Comparison of ENCODE assay signal across 16 cellular contexts in genomic region chr2:108536911-108537310, GRCh38. TPM values are rescaled to one million over a fixed set of nuclear protein-coding genes. Genes with fewer than 3 reads are reported as not detected.
A peak's percentile ranks its signal among the peaks of the same experiment; 100 is the strongest.
DNase-seq lines count a peak whose midpoint lies in the region; ATAC-seq and TF ChIP-seq lines count a peak whose summit lies in the region.
"Had no signal": no experiment of that assay in that cellular context is flagged by ENCODE, and none has a peak within 500 bp of the region (broad histone marks: within the 10 kb centered on the region; RNA-seq: fewer than 3 reads in every experiment).

No MANE protein-coding gene starts in this region.

- intact Hi-C loops in PC-3 (cut with micrococcal nuclease): no loop called here
- intact Hi-C loops in Calu3 (cut with micrococcal nuclease; ENCODE audit: unreplicated experiment): loop anchor here (5.0 kb wide), 1 partner anchor 45 kb away; no protein-coding TSS in a partner anchor

- H3K27ac ChIP-seq in BLaER1 treated with 17β-estradiol and CSF1 and Interleukin-3, amounts not matched to agents 10 nM and 100 nM: no peak overlapping the region
- no peak overlapping the region for H3K27ac ChIP-seq in PC-3 (ENCODE audit: low read length)
- H3K27ac ChIP-seq in endodermal cell (ENCODE audit: low read depth, low read length): no peak overlapping the region
- no peak overlapping the region for H3K27ac ChIP-seq in osteoblast (ENCODE audit: low read depth, low read length)
- H3K27ac ChIP-seq: Peyer's patch, SK-N-MC, testis had no signal

- peaks cover 22 to 43% (median 38%) of the 10 kb centered on the region in 10 experiments for H3K4me1 ChIP-seq in BLaER1 treated with 17β-estradiol and CSF1 and Interleukin-3, amounts not matched to agents 10 nM and 100 nM
- peaks cover 31% of the 10 kb centered on the region for H3K4me1 ChIP-seq in PC-3 (ENCODE audit: insufficient read depth, low read length)
- H3K4me1 ChIP-seq in endodermal cell (ENCODE audit: control insufficient read depth, insufficient read depth, low read length): peaks cover 18% of the 10 kb centered on the region
- H3K4me1 ChIP-seq in osteoblast (ENCODE audit: insufficient read depth, low read length): peaks cover 30% of the 10 kb centered on the region

- no peak overlapping the region for H3K4me3 ChIP-seq in BLaER1 treated with 17β-estradiol and CSF1 and Interleukin-3, amounts not matched to agents 10 nM and 100 nM
- H3K4me3 ChIP-seq in PC-3 (ENCODE audit: low read length) (peak overlapping the region; percentile 85; the same call in 1 of the 2 replicates), endodermal cell (ENCODE audit: low read length) (peak overlapping the region; percentile 99), osteoblast (ENCODE audit: insufficient read depth, low read length) (no peak overlapping the region)
- H3K4me3 ChIP-seq: SK-N-MC, testis had no signal

- DNase-seq in PC-3 (no peak), endodermal cell (no peak), osteoblast (ENCODE audit: insufficient read length, low spot score, missing footprints) (no peak), Calu3 (no peak), activated gamma-delta T cell (lab: John Stamatoyannopoulos, UW) (no peak)
- DNase-seq: activated T-cell treated with anti-CD3 and anti-CD28 coated beads, Interleukin-2, amount 50 U/mL, for 72 hours; foreskin melanocyte; NCI-H774; Peyer's patch; T-helper 9 cell; testis had no signal

- H3K27me3 ChIP-seq in BLaER1 treated with 17β-estradiol and CSF1 and Interleukin-3, amounts not matched to agents 10 nM and 100 nM: no peaks in the 10 kb centered on the region
- no peaks in the 10 kb centered on the region for H3K27me3 ChIP-seq in PC-3 (ENCODE audit: low read length)
- no peaks in the 10 kb centered on the region for H3K27me3 ChIP-seq in endodermal cell (ENCODE audit: control insufficient read depth, insufficient read depth, low read length, poor library complexity, severe bottlenecking)
- H3K27me3 ChIP-seq in osteoblast (ENCODE audit: insufficient read depth, low read length): no peaks in the 10 kb centered on the region
- H3K27me3 ChIP-seq: Peyer's patch, testis had no signal

- H3K36me3 ChIP-seq in BLaER1 treated with 17β-estradiol and CSF1 and Interleukin-3, amounts not matched to agents 10 nM and 100 nM: peaks cover 6 to 28% (median 16%) of the 10 kb centered on the region in 11 experiments; a peak in 21 of 22 replicates
- no peaks in the 10 kb centered on the region for H3K36me3 ChIP-seq in PC-3 (ENCODE audit: low read depth, low read length)
- H3K36me3 ChIP-seq in endodermal cell (ENCODE audit: control insufficient read depth, insufficient read depth, low read length): peaks cover under 1% of the 10 kb centered on the region
- H3K36me3 ChIP-seq in osteoblast (ENCODE audit: insufficient read depth, low read length): no peaks in the 10 kb centered on the region
- H3K36me3 ChIP-seq: Peyer's patch had no signal

- CTCF ChIA-PET in PC-3 (lab: Charles Lee) (no interaction called here), Calu3 (lab: Charles Lee) (no interaction called here)

- H3F3A ChIP-seq in PC-3 (ENCODE audit: low read length, unreplicated experiment): no peaks in the 10 kb centered on the region

- 0 out of 22 replicates have a peak overlapping the region, but pooled peaks of 1 of the 11 experiments have one; percentile 35 for H3K9ac ChIP-seq in BLaER1 treated with 17β-estradiol and CSF1 and Interleukin-3, amounts not matched to agents 10 nM and 100 nM
- H3K9ac ChIP-seq in PC-3 (ENCODE audit: low read length) (no peak overlapping the region), endodermal cell (ENCODE audit: extremely low read depth, low read length, poor library complexity, severe bottlenecking) (no peak overlapping the region)

- no peak for TF ChIP-seq CTCF in PC-3 (conservative IDR thresholded peaks at IDR 0.05; ENCODE audit: low read depth, low read length)
- TF ChIP-seq CTCF in endodermal cell (conservative IDR thresholded peaks at IDR 0.05): no peak
- TF ChIP-seq CTCF in osteoblast (IDR thresholded peaks at IDR 0.05; ENCODE audit: extremely low read depth, low read depth, low read length): no peak
- TF ChIP-seq CTCF in Calu3 (IDR thresholded peaks at IDR 0.05; ENCODE audit: unreplicated experiment): no peak

- H3K9me3 Mint-ChIP-seq in endodermal cell (no peaks in the 10 kb centered on the region), Calu3 (ENCODE audit: low read depth, unreplicated experiment) (no peaks in the 10 kb centered on the region)
- H3K9me3 Mint-ChIP-seq: activated T-cell treated with anti-CD3 and anti-CD28 coated beads, Interleukin-2, amount 50 U/mL, for 72 hours had no signal

- BruUV-seq in PC-3 (replicated peaks; lab: Mats Ljungman, UMichigan) (no TSS peak), Calu3 (replicated peaks; lab: Mats Ljungman, UMichigan) (no TSS peak)

- H3K4me3 Mint-ChIP-seq in endodermal cell: no peak overlapping the region
- H3K4me3 Mint-ChIP-seq in Calu3 (ENCODE audit: low read depth, unreplicated experiment): no peak overlapping the region

- peak overlapping the region; percentile 78 to 96 (median 90); a peak in 19 of 22 replicates for H3K4me2 ChIP-seq in BLaER1 treated with 17β-estradiol and CSF1 and Interleukin-3, amounts not matched to agents 10 nM and 100 nM
- H3K4me2 ChIP-seq in PC-3 (ENCODE audit: low read length): peak overlapping the region; percentile 85
- peak overlapping the region; percentile 81 for H3K4me2 ChIP-seq in osteoblast (ENCODE audit: insufficient read depth, low read length)

- no peaks in the 10 kb centered on the region for H3K9me2 ChIP-seq in PC-3 (replicated peaks; ENCODE audit: low read length)

- H3K27ac Mint-ChIP-seq in endodermal cell (no peak overlapping the region), Calu3 (ENCODE audit: unreplicated experiment) (no peak overlapping the region)
- H3K27ac Mint-ChIP-seq: activated naive CD8-positive, alpha-beta T cell; activated T-cell treated with anti-CD3 and anti-CD28 coated beads, Interleukin-2, amount 50 U/mL, for 72 hours had no signal

- no peak overlapping the region for H2AFZ ChIP-seq in PC-3 (ENCODE audit: low read length)
- H2AFZ ChIP-seq in osteoblast (ENCODE audit: low read length): no peak overlapping the region

- ATAC-seq in PC-3: no peak
- ATAC-seq in HG03565 (IDR thresholded peaks at IDR 0.05; ENCODE audit: unreplicated experiment): no peak
- ATAC-seq in HG02759 (IDR thresholded peaks at IDR 0.05; ENCODE audit: unreplicated experiment): no peak
- ATAC-seq: activated T-cell treated with anti-CD3 and anti-CD28 coated beads, Interleukin-2, amount 50 U/mL, for 72 hours had no signal

- H3K79me2 ChIP-seq in PC-3 (ENCODE audit: low read length): peaks cover 72% of the 10 kb centered on the region
- peaks cover 72% of the 10 kb centered on the region for H3K79me2 ChIP-seq in osteoblast (ENCODE audit: insufficient read depth, low read length)

- POLR2A ChIA-PET in PC-3 (lab: Charles Lee; ENCODE audit: unreplicated experiment): no interaction called here

- peaks cover 32% of the 10 kb centered on the region for H3K4me1 Mint-ChIP-seq in endodermal cell
- peaks cover 35% of the 10 kb centered on the region for H3K4me1 Mint-ChIP-seq in Calu3 (ENCODE audit: low read depth, unreplicated experiment)

- WGBS in endodermal cell (ENCODE audit: insufficient coverage in 1 of 2, insufficient read length in 1 of 2), 2 experiments: 88 to 93% methylated on average over 3 to 5 of the region's 5 CpGs

- H3K36me3 Mint-ChIP-seq in endodermal cell (ENCODE audit: low read depth) (peaks cover 3% of the 10 kb centered on the region), Calu3 (ENCODE audit: insufficient read depth, unreplicated experiment) (peaks cover 26% of the 10 kb centered on the region)

- H3K9me3 ChIP-seq in BLaER1 treated with 17β-estradiol and CSF1 and Interleukin-3, amounts not matched to agents 10 nM and 100 nM (replicated peaks in 1 of 11): peaks cover 0 to 10% (median 4%) of the 10 kb centered on the region in 11 experiments; a peak in 12 of 22 replicates
- H3K9me3 ChIP-seq in PC-3 (ENCODE audit: low read length): no peaks in the 10 kb centered on the region
- H3K9me3 ChIP-seq in endodermal cell (ENCODE audit: control insufficient read depth, low read length): no peaks in the 10 kb centered on the region
- no peaks in the 10 kb centered on the region for H3K9me3 ChIP-seq in osteoblast (ENCODE audit: low read depth, low read length)
- H3K9me3 ChIP-seq: Peyer's patch, testis had no signal

- H4K20me1 ChIP-seq in BLaER1 treated with 17β-estradiol and CSF1 and Interleukin-3, amounts not matched to agents 10 nM and 100 nM: peaks cover 3 to 67% (median 52%) of the 10 kb centered on the region in 11 experiments; a peak in 20 of 22 replicates
- H4K20me1 ChIP-seq in PC-3 (ENCODE audit: low read length) (peaks cover 34% of the 10 kb centered on the region), osteoblast (ENCODE audit: insufficient read depth, low read length) (peaks cover 47% of the 10 kb centered on the region)

- H3K27me3 Mint-ChIP-seq in endodermal cell (ENCODE audit: insufficient read depth) (peaks cover 3% of the 10 kb centered on the region), Calu3 (ENCODE audit: unreplicated experiment) (no peaks in the 10 kb centered on the region)
- H3K27me3 Mint-ChIP-seq: activated naive CD8-positive, alpha-beta T cell had no signal

RNA-seq across cellular contexts. Expression of gene LIMS1, which starts 2.6 kb away (rescaled TPM):
- 58.9 and 62.7 TPM in 2 replicates for total RNA-seq in PC-3 (2014; rRNA removed)
- total RNA-seq in endodermal cell: 10 to 100 TPM; 45.9 to 46.6 TPM
- 25.5 TPM for polyA plus RNA-seq in endodermal cell (2013, experiment 1 of 2)
- polyA plus RNA-seq in endodermal cell (2013, experiment 2 of 2): 27.3 TPM
- 129 and 142 TPM in 2 replicates for total RNA-seq in osteoblast
- total RNA-seq in Calu3 (2022): 40.1 and 51.5 TPM in 2 replicates

Comparison
In these comparisons a context has a peak if more than half of its experiments do, and no peak if none do; other contexts are left out.
1. H3K4me3 ChIP-seq: peak in PC-3 (single experiment) and endodermal cell (single experiment); none in BLaER1 treated with 17β-estradiol and CSF1 and Interleukin-3, amounts not matched to agents 10 nM and 100 nM (0 of 10) and osteoblast (single experiment).
2. Peak in every context shown above with its lines, with median percentiles within 50 percentile points of each other: H3K4me2 ChIP-seq.